ENCODE assay signal across 14 cellular contexts in the genomic region with DNA sequence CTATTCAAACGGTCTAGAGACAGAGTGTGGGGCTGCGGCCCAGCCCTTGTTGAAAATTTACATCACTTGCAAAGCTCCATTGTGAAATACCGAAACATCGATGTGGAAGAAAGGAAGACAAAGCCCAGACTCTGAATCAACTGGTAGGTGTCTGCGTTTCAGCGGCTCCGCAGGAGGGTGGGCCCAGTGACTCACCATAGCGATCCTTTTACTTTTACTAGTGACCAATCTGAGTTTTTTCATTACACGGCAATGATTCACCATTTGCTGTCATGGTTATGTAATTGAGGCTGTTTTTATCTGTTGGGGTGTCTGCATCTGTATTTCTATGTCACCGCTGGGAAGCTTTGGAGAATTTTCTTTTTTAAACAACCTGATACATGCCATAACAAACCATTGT.
A peak's percentile ranks its signal among the peaks of the same experiment; 100 is the strongest.
DNase-seq lines count a peak whose midpoint lies in the region; ATAC-seq and TF ChIP-seq lines count a peak whose summit lies in the region.
"Had no signal": no experiment of that assay in that cellular context is flagged by ENCODE, and none has a peak within 500 bp of the region (broad histone marks: within the 10 kb centered on the region; RNA-seq: fewer than 3 reads in every experiment).

No MANE protein-coding gene starts in this region.

- H3K4me3 ChIP-seq in A673 (ENCODE audit: low read depth, low read length, poor library complexity, severe bottlenecking) (no peak overlapping the region), RWPE2 (ENCODE audit: severe bottlenecking) (no peak overlapping the region), foreskin fibroblast (ENCODE audit: low read depth in 1 of 2, low read length in 2 of 2) (no peak overlapping the region)
- H3K4me3 ChIP-seq: left lung, uterus had no signal

- peaks cover 18% of the 10 kb centered on the region for H3K9me3 ChIP-seq in A673 (ENCODE audit: low read depth, low read length, poor library complexity, severe bottlenecking)
- H3K9me3 ChIP-seq in RWPE2 (ENCODE audit: severe bottlenecking), result peaks cover 7% of the 10 kb centered on the region

- peak; percentile 46 for DNase-seq in A673 (ENCODE audit: low spot score)
- peak; percentile 97 for DNase-seq in HFFc6
- peak; percentile 92 for DNase-seq in RWPE2 (ENCODE audit: low spot score)
- peak; percentile 7 to 18 for DNase-seq in foreskin fibroblast
- no peak for DNase-seq in HuH-7.5 (ENCODE audit: low spot score)
- DNase-seq in activated CD4-positive, alpha-beta T cell treated with anti-CD3 and anti-CD28 coated beads for 36 hours, result no peak
- DNase-seq in nephron progenitor cell, result no peak
- DNase-seq: activated CD4-positive, alpha-beta T cell treated with anti-CD3 and anti-CD28 coated beads, Interleukin-2, amount 10 ng/mL, durations not matched to agents 7 days and 5 days; C1 segment of cervical spinal cord; left lung; NCI-H1417; uterus had no signal

- H3K4me1 Mint-ChIP-seq in HFFc6 (ENCODE audit: low read depth), result peaks cover 22% of the 10 kb centered on the region
- H3K4me1 Mint-ChIP-seq in activated CD4-positive, alpha-beta T cell treated with anti-CD3 and anti-CD28 coated beads for 36 hours, result no peaks in the 10 kb centered on the region
- H3K4me1 Mint-ChIP-seq in nephron progenitor cell, result no peaks in the 10 kb centered on the region
- H3K4me1 Mint-ChIP-seq: activated CD4-positive, alpha-beta T cell treated with anti-CD3 and anti-CD28 coated beads, Interleukin-2, amount 10 ng/mL, durations not matched to agents 7 days and 5 days had no signal

- H3K4me3 Mint-ChIP-seq in HFFc6 (peak overlapping the region; percentile 79), nephron progenitor cell (no peak overlapping the region)
- H3K4me3 Mint-ChIP-seq in activated CD4-positive, alpha-beta T cell treated with anti-CD3 and anti-CD28 coated beads for 36 hours, result no peak overlapping the region
- H3K4me3 Mint-ChIP-seq: activated CD4-positive, alpha-beta T cell treated with anti-CD3 and anti-CD28 coated beads, Interleukin-2, amount 10 ng/mL, durations not matched to agents 7 days and 5 days had no signal

- CTCF ChIA-PET in A673 (lab: Charles Lee), result interaction anchor here (0.6 kb wide), 1 partner anchor 466 kb away, joined by 3 read pairs; no protein-coding TSS in a partner anchor
- CTCF ChIA-PET in activated CD4-positive, alpha-beta T cell treated with anti-CD3 and anti-CD28 coated beads for 36 hours (lab: Charles Lee), result no interaction called here

- BruUV-seq in A673 (replicated peaks; lab: Mats Ljungman, UMichigan), result no TSS peak

- intact Hi-C loops in A673 (cut with micrococcal nuclease; ENCODE audit: unreplicated experiment), result no loop called here
- intact Hi-C loops in activated CD4-positive, alpha-beta T cell treated with anti-CD3 and anti-CD28 coated beads for 36 hours (cut with DNase I, micrococcal nuclease), result no loop called here

- no peak overlapping the region for H3K27ac ChIP-seq in A673 (ENCODE audit: low read depth, low read length, poor library complexity, severe bottlenecking)
- H3K27ac ChIP-seq in RWPE2 (ENCODE audit: poor library complexity, severe bottlenecking), result peak overlapping the region; percentile 68
- H3K27ac ChIP-seq: left lung, parathyroid adenoma, uterus had no signal

- no peaks in the 10 kb centered on the region for H3K27me3 ChIP-seq in A673 (replicated peaks; ENCODE audit: insufficient read depth, low read depth, low read length, poor library complexity)
- H3K27me3 ChIP-seq in RWPE2 (ENCODE audit: insufficient read depth, poor library complexity, severe bottlenecking), result no peaks in the 10 kb centered on the region
- H3K27me3 ChIP-seq: left lung, uterus had no signal

- H3K27me3 Mint-ChIP-seq in HFFc6 (ENCODE audit: insufficient read depth), result no peaks in the 10 kb centered on the region
- H3K27me3 Mint-ChIP-seq in activated CD4-positive, alpha-beta T cell treated with anti-CD3 and anti-CD28 coated beads for 36 hours, result no peaks in the 10 kb centered on the region
- peaks cover 6% of the 10 kb centered on the region for H3K27me3 Mint-ChIP-seq in nephron progenitor cell (ENCODE audit: low read depth, poor library complexity)

- H3K9me3 Mint-ChIP-seq in HFFc6 (no peaks in the 10 kb centered on the region; the same call in 1 of the 2 replicates), nephron progenitor cell (peaks cover 37% of the 10 kb centered on the region)
- peaks cover 18% of the 10 kb centered on the region for H3K9me3 Mint-ChIP-seq in activated CD4-positive, alpha-beta T cell treated with anti-CD3 and anti-CD28 coated beads for 36 hours (ENCODE audit: low read depth)

- H3K36me3 ChIP-seq in A673 (ENCODE audit: insufficient read depth, low read length, poor library complexity, severe bottlenecking), result no peaks in the 10 kb centered on the region
- H3K36me3 ChIP-seq in RWPE2 (ENCODE audit: low read depth), result no peaks in the 10 kb centered on the region
- H3K36me3 ChIP-seq: left lung, uterus had no signal

- H3K36me3 Mint-ChIP-seq in HFFc6 (ENCODE audit: low read depth) (peaks cover 25% of the 10 kb centered on the region), nephron progenitor cell (ENCODE audit: low read depth) (peaks cover 5% of the 10 kb centered on the region)
- peaks cover 5% of the 10 kb centered on the region for H3K36me3 Mint-ChIP-seq in activated CD4-positive, alpha-beta T cell treated with anti-CD3 and anti-CD28 coated beads for 36 hours (ENCODE audit: low read depth)

- POLR2A ChIA-PET in A673 (lab: Charles Lee; ENCODE audit: low non-redundant PET), result no interaction called here
- POLR2A ChIA-PET in activated CD4-positive, alpha-beta T cell treated with anti-CD3 and anti-CD28 coated beads for 36 hours (lab: Charles Lee), result no interaction called here

- peak overlapping the region; percentile 94 for H3K27ac Mint-ChIP-seq in HFFc6
- H3K27ac Mint-ChIP-seq in activated CD4-positive, alpha-beta T cell treated with anti-CD3 and anti-CD28 coated beads for 36 hours, result no peak overlapping the region
- no peak overlapping the region for H3K27ac Mint-ChIP-seq in nephron progenitor cell
- H3K27ac Mint-ChIP-seq: activated CD4-positive, alpha-beta T cell treated with anti-CD3 and anti-CD28 coated beads, Interleukin-2, amount 10 ng/mL, durations not matched to agents 7 days and 5 days had no signal

- TF ChIP-seq CTCF in A673 (conservative IDR thresholded peaks at IDR 0.05; ENCODE audit: low read depth, low read length), result no peak
- TF ChIP-seq CTCF in HFFc6 (IDR thresholded peaks at IDR 0.05), result no peak
- TF ChIP-seq CTCF in RWPE2 (IDR thresholded peaks at IDR 0.05; ENCODE audit: poor library complexity, severe bottlenecking), result no peak
- no peak for TF ChIP-seq CTCF in foreskin fibroblast (IDR thresholded peaks at IDR 0.05; ENCODE audit: low read depth, low read length)
- TF ChIP-seq CTCF in nephron progenitor cell (IDR thresholded peaks at IDR 0.05), result no peak

- ATAC-seq in RWPE2 (ENCODE audit: low read depth), result peak; percentile 97
- ATAC-seq in HG03442 (IDR thresholded peaks at IDR 0.05; ENCODE audit: unreplicated experiment), result no peak
- no peak for ATAC-seq in activated CD4-positive, alpha-beta T cell treated with anti-CD3 and anti-CD28 coated beads for 36 hours
- ATAC-seq: left lung had no signal

- H3K4me1 ChIP-seq in A673 (ENCODE audit: insufficient read depth, low read length, poor library complexity, severe bottlenecking), result no peaks in the 10 kb centered on the region
- H3K4me1 ChIP-seq in RWPE2 (ENCODE audit: insufficient read depth, poor library complexity, severe bottlenecking), result peaks cover 7% of the 10 kb centered on the region
- H3K4me1 ChIP-seq: left lung, parathyroid adenoma, uterus had no signal

Comparison
In these comparisons a context has a peak if more than half of its experiments do, and no peak if none do; other contexts are left out.
1. DNase-seq: peak in A673 (single experiment), HFFc6 (single experiment), RWPE2 (single experiment) and foreskin fibroblast (2 of 2); none in HuH-7.5 (single experiment), activated CD4-positive, alpha-beta T cell treated with anti-CD3 and anti-CD28 coated beads for 36 hours (single experiment) and nephron progenitor cell (single experiment).